ENCODE assay signal across 14 cellular contexts in genomic region chr6:43016935-43017334, GRCh38. TPM values are rescaled to one million over a fixed set of nuclear protein-coding genes. Genes with fewer than 3 reads are reported as not detected.
A peak's percentile ranks its signal among the peaks of the same experiment; 100 is the strongest.
DNase-seq lines count a peak whose midpoint lies in the region; ATAC-seq and TF ChIP-seq lines count a peak whose summit lies in the region.
"Had no signal": no experiment of that assay in that cellular context is flagged by ENCODE, and none has a peak within 500 bp of the region (broad histone marks: within the 10 kb centered on the region; RNA-seq: fewer than 3 reads in every experiment).

No MANE protein-coding gene starts in this region.

- TF ChIP-seq CTCF in Loucy (conservative IDR thresholded peaks at IDR 0.05; ENCODE audit: low read length) (no peak), gastroesophageal sphincter (IDR thresholded peaks at IDR 0.05) (no peak)

- H3K4me1 ChIP-seq in BLaER1 (peaks cover 58% of the 10 kb centered on the region), Loucy (ENCODE audit: insufficient read depth, low read length, poor library complexity, severe bottlenecking) (peaks cover 42% of the 10 kb centered on the region), gastroesophageal sphincter (peaks cover 0 to 64% (median 43%) of the 10 kb centered on the region in 3 donors), trophoblast cell (ENCODE audit: control insufficient read depth in 1 of 2, insufficient read depth in 2 of 2, low read length in 2 of 2) (peaks cover 6 to 19% of the 10 kb centered on the region in 2 experiments)

- no peaks in the 10 kb centered on the region for H3F3A ChIP-seq in Loucy (ENCODE audit: low read depth)

- H3K27me3 ChIP-seq in BLaER1, result no peaks in the 10 kb centered on the region
- no peaks in the 10 kb centered on the region for H3K27me3 ChIP-seq in Loucy (ENCODE audit: insufficient read depth, low read length, poor library complexity, severe bottlenecking)
- H3K27me3 ChIP-seq in gastroesophageal sphincter, result no peaks in the 10 kb centered on the region
- no peaks in the 10 kb centered on the region for H3K27me3 ChIP-seq in trophoblast cell (ENCODE audit: insufficient read depth, low read length)

- H3K4me3 ChIP-seq in BLaER1 (no peak overlapping the region), Loucy (ENCODE audit: low read length, poor library complexity, severe bottlenecking) (peak overlapping the region; percentile 35), gastroesophageal sphincter (peak overlapping the region in 1 of 2 donors; percentile 12), trophoblast cell (ENCODE audit: low read depth, low read length) (no peak overlapping the region)

- H3K14ac ChIP-seq in trophoblast cell (ENCODE audit: low read length), result no peak overlapping the region

- H3K4ac ChIP-seq in trophoblast cell (ENCODE audit: low read depth, low read length), result no peak overlapping the region

- no peak overlapping the region for H2BK120ac ChIP-seq in trophoblast cell (ENCODE audit: insufficient read depth, low read length, poor library complexity)

- peaks cover 50% of the 10 kb centered on the region for H3K36me3 ChIP-seq in BLaER1
- peaks cover 13% of the 10 kb centered on the region; the same call in 1 of the 2 replicates for H3K36me3 ChIP-seq in Loucy (ENCODE audit: insufficient read depth, low read length)
- peaks cover 0 to 47% of the 10 kb centered on the region in 2 donors for H3K36me3 ChIP-seq in gastroesophageal sphincter
- H3K36me3 ChIP-seq in trophoblast cell (ENCODE audit: control insufficient read depth in 1 of 2, insufficient read depth in 2 of 2, low read length in 2 of 2), result peaks cover 28 to 38% of the 10 kb centered on the region in 2 experiments

- no peak for ATAC-seq in gastroesophageal sphincter
- ATAC-seq in GM21576 (IDR thresholded peaks at IDR 0.05; ENCODE audit: unreplicated experiment), result no peak
- ATAC-seq: activated CD4-positive, CD25-positive, alpha-beta regulatory T cell treated with anti-CD3 and anti-CD28 coated beads, Interleukin-2, amount 50 U/mL, for 24 hours; T-helper 17 cell had no signal

- no CpG with 5 or more reads among the region's 12 CpGs for WGBS in gastroesophageal sphincter (ENCODE audit: low coverage in 1 of 2), 2 donors
- WGBS in trophoblast cell (ENCODE audit: extremely low coverage, insufficient coverage, insufficient read length), result no CpG with 5 or more reads among the region's 12 CpGs

- H3K27ac ChIP-seq in BLaER1 (peak overlapping the region; percentile 58), gastroesophageal sphincter (peak overlapping the region in 3 of 4 donors; percentile 41 to 88 (median 86)), trophoblast cell (ENCODE audit: low read depth, low read length) (no peak overlapping the region)

- H2AFZ ChIP-seq in Loucy (ENCODE audit: low read length) (no peak overlapping the region), trophoblast cell (ENCODE audit: insufficient read depth, low read length, poor library complexity) (no peak overlapping the region)

- peaks cover 10% of the 10 kb centered on the region for H3K79me1 ChIP-seq in trophoblast cell (ENCODE audit: low read length)

- H2BK12ac ChIP-seq in trophoblast cell (ENCODE audit: low read length), result no peak overlapping the region

- H3K18ac ChIP-seq in trophoblast cell (ENCODE audit: low read length), result peak overlapping the region; percentile 11

- no peak for DNase-seq in trophoblast cell
- no peak for DNase-seq in stimulated activated CD4-positive, alpha-beta T cell treated with anti-CD3 and anti-CD28 coated beads, Interleukin-4, amount 100 ng/mL, for 1 hour
- no peak for DNase-seq in NCI-H1092 treated with DMSO at 0.1 percent for 48 hours (lab: John Stamatoyannopoulos, UW)
- DNase-seq in SK-N-DZ (ENCODE audit: low spot score), result no peak
- DNase-seq: activated naive CD8-positive, alpha-beta T cell treated with anti-CD3 and anti-CD28 coated beads for 36 hours; cerebellar nuclear complex; MM.1S; stimulated activated CD4-positive, alpha-beta T cell treated with anti-CD3 and anti-CD28 coated beads, Interleukin-12 subunit alpha, Interleukin-12 subunit beta, amount 100 ng/mL, for 4 hours; T-helper 17 cell had no signal

- H4K91ac ChIP-seq in trophoblast cell (ENCODE audit: low read depth, low read length), result no peak overlapping the region

- peaks cover 55% of the 10 kb centered on the region for H4K20me1 ChIP-seq in BLaER1
- H4K20me1 ChIP-seq in Loucy (ENCODE audit: insufficient read depth, low read length, poor library complexity, severe bottlenecking), result no peaks in the 10 kb centered on the region

- H3K9ac ChIP-seq in BLaER1 (peak overlapping the region; percentile 67), Loucy (ENCODE audit: low read depth, low read length, poor library complexity, severe bottlenecking) (peak overlapping the region; percentile 32), trophoblast cell (ENCODE audit: low read length) (no peak overlapping the region)

- H4K12ac ChIP-seq in trophoblast cell (ENCODE audit: low read depth, low read length), result no peak overlapping the region

- no peak overlapping the region for H3K23ac ChIP-seq in trophoblast cell (ENCODE audit: low read length)

- no peaks in the 10 kb centered on the region for H3K9me2 ChIP-seq in Loucy (replicated peaks; ENCODE audit: low read depth, low read length)

- H3K9me3 ChIP-seq in BLaER1, result no peaks in the 10 kb centered on the region
- H3K9me3 ChIP-seq in Loucy (ENCODE audit: insufficient read depth, low read depth, low read length), result no peaks in the 10 kb centered on the region
- no peaks in the 10 kb centered on the region for H3K9me3 ChIP-seq in gastroesophageal sphincter
- H3K9me3 ChIP-seq in trophoblast cell (ENCODE audit: insufficient read depth, low read depth, low read length), result no peaks in the 10 kb centered on the region

- H3K79me2 ChIP-seq in Loucy (ENCODE audit: insufficient read depth, low read length) (peaks cover 64% of the 10 kb centered on the region), trophoblast cell (ENCODE audit: control insufficient read depth, insufficient read depth, low read length, poor library complexity) (peaks cover 11% of the 10 kb centered on the region)

- no peak overlapping the region for H2BK5ac ChIP-seq in trophoblast cell (ENCODE audit: low read depth, low read length, poor library complexity)

- no peak for TF ChIP-seq EP300 in gastroesophageal sphincter (IDR thresholded peaks at IDR 0.05)

- no peak overlapping the region for H4K8ac ChIP-seq in trophoblast cell (ENCODE audit: low read depth, low read length)

- H3K4me2 ChIP-seq in BLaER1 (peak overlapping the region; percentile 97), Loucy (ENCODE audit: low read depth, low read length, poor library complexity, severe bottlenecking) (peak overlapping the region; percentile 56), trophoblast cell (ENCODE audit: low read length) (no peak overlapping the region)

- H2AK5ac ChIP-seq in trophoblast cell (ENCODE audit: low read length), result no peak overlapping the region

- no peak for TF ChIP-seq POLR2A in gastroesophageal sphincter (IDR thresholded peaks at IDR 0.05)

RNA-seq across cellular contexts. Expression of gene KLHDC3, which starts 2.9 kb away (rescaled TPM):
- 100 to 1,000 TPM in 3 of 4 donors, 10 to 100 TPM in 1; 96.9 to 145 (median 129) TPM for total RNA-seq in gastroesophageal sphincter
- polyA plus RNA-seq in trophoblast cell (2013), result 63.6 and 64.5 TPM in 2 replicates
- 289 and 332 TPM in 2 replicates for polyA plus RNA-seq in SK-N-DZ (2014; cell fraction: cytosol; rRNA removed)
- 161 and 185 TPM in 2 replicates for polyA plus RNA-seq in SK-N-DZ (2014; cell fraction: nucleus; rRNA removed)

RNA-seq across cellular contexts. Expression of gene MEA1, which starts 3.2 kb away (rescaled TPM):
- total RNA-seq in gastroesophageal sphincter, result 10 to 100 TPM; 56.0 to 62.1 (median 58.3) TPM
- polyA plus RNA-seq in trophoblast cell (2013), result 82.3 and 84.7 TPM in 2 replicates
- 117 and 144 TPM in 2 replicates for polyA plus RNA-seq in SK-N-DZ (2014; cell fraction: cytosol; rRNA removed)
- 56.5 and 74.1 TPM in 2 replicates for polyA plus RNA-seq in SK-N-DZ (2014; cell fraction: nucleus; rRNA removed)

RNA-seq across cellular contexts. Expression of gene RRP36, which starts 4.5 kb away (rescaled TPM):
- total RNA-seq in gastroesophageal sphincter, result 10 to 100 TPM; 52.8 to 62.5 (median 59.8) TPM
- 81.7 and 88.1 TPM in 2 replicates for polyA plus RNA-seq in trophoblast cell (2013)
- 102 and 106 TPM in 2 replicates for polyA plus RNA-seq in SK-N-DZ (2014; cell fraction: cytosol; rRNA removed)
- 38.6 and 46.8 TPM in 2 replicates for polyA plus RNA-seq in SK-N-DZ (2014; cell fraction: nucleus; rRNA removed)

RNA-seq across cellular contexts. Expression of gene PPP2R5D, which starts 32.6 kb away (rescaled TPM):
- total RNA-seq in gastroesophageal sphincter, result 10 to 100 TPM; 30.0 to 45.1 (median 36.3) TPM
- 40.2 and 41.3 TPM in 2 replicates for polyA plus RNA-seq in trophoblast cell (2013)
- 59.3 and 63.1 TPM in 2 replicates for polyA plus RNA-seq in SK-N-DZ (2014; cell fraction: cytosol; rRNA removed)
- polyA plus RNA-seq in SK-N-DZ (2014; cell fraction: nucleus; rRNA removed), result 55.9 and 80.5 TPM in 2 replicates

RNA-seq across cellular contexts. Expression of gene CUL7, which starts 36.7 kb away (rescaled TPM):
- total RNA-seq in gastroesophageal sphincter, result 10 to 100 TPM; 10.9 to 16.6 (median 13.5) TPM
- 22.6 and 22.9 TPM in 2 replicates for polyA plus RNA-seq in trophoblast cell (2013)
- polyA plus RNA-seq in SK-N-DZ (2014; cell fraction: cytosol; rRNA removed), result 22.3 and 29.6 TPM in 2 replicates
- polyA plus RNA-seq in SK-N-DZ (2014; cell fraction: nucleus; rRNA removed), result 75.4 and 85.6 TPM in 2 replicates
